Comparison of ENCODE assay signal across 8 cellular contexts in the genomic region with DNA sequence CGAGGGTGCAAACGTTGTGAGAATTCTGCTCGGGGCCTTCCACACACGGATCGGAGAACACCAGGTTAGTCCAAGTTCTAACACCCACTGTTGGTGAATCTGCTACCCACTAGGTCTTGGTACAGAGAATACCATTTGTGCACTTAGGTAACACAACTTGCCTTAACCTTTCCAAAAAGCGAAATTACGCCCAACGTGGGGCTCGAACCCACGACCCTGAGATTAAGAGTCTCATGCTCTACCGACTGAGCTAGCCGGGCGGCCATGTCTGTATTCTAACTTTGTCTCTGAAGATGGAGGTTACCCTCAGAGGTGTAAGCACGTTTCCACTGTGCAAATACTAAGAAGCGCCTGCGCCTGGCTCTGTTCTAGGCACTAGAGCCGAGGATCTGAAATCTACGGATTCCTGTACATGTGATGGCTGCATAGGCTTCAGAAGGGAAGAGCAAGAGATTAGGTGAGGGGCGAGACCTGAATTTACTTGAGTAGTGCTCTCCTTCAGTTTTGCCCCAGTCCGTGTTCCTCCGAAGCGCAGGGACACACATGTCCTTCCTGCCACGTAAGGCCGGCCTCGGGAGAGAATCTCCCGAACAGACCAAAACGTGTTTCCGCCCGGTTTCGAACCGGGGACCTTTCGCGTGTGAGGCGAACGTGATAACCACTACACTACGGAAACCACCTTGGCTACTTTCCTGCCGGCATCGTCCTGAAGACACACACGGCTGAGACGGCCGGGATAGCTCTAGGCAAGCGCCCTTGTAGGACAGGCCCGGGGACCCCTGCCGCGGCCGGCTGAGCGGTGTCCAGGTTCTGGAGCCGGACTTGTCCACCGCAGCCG. TPM values are rescaled to one million over a fixed set of nuclear protein-coding genes. Genes with fewer than 3 reads are reported as not detected.
A peak's percentile ranks its signal among the peaks of the same experiment; 100 is the strongest.
DNase-seq lines count a peak whose midpoint lies in the region; ATAC-seq and TF ChIP-seq lines count a peak whose summit lies in the region.

No MANE protein-coding gene starts in this region.

- peaks cover 31% of the 10 kb centered on the region for H3K79me2 ChIP-seq in hepatocyte

- no peak for TF ChIP-seq POLR2A in adrenal gland (IDR thresholded peaks at IDR 0.05)

- H3K4me1 ChIP-seq in adrenal gland (replicated peaks in 1 of 2): peaks cover 4 to 26% of the 10 kb centered on the region in 2 donors
- H3K4me1 ChIP-seq in hepatocyte (ENCODE audit: insufficient read depth): peaks cover 6% of the 10 kb centered on the region

- TF ChIP-seq CTCF in GM06990 (IDR thresholded peaks at IDR 0.05; ENCODE audit: insufficient read depth, low read length, poor library complexity, severe bottlenecking) (no peak), adrenal gland (IDR thresholded peaks at IDR 0.05) (no peak), hepatocyte (IDR thresholded peaks at IDR 0.05; ENCODE audit: poor library complexity) (no peak)

- WGBS in adrenal gland, 4 donors: 4 to 7% (median 5%) methylated on average over 19 to 50 of the region's 50 CpGs
- 4% methylated on average over 50 of the region's 50 CpGs for WGBS in hepatocyte (ENCODE audit: low lambda C conversion rate, missing lambda C conversion rate)

- intact Hi-C loops in adrenal gland (cut with DNase I): loop anchor here (2.0 to 5.0 kb wide), 2 partner anchors 35 kb away; no protein-coding TSS in a partner anchor

- peak; percentile 34 for ATAC-seq in HG02642 (IDR thresholded peaks at IDR 0.05; ENCODE audit: poor library complexity, unreplicated experiment)

- H3K27me3 ChIP-seq in GM06990 (replicated peaks; ENCODE audit: control insufficient read depth, insufficient read depth, low read length) (no peaks in the 10 kb centered on the region), adrenal gland (no peaks in the 10 kb centered on the region), hepatocyte (no peaks in the 10 kb centered on the region)

- peak overlapping the region; percentile 74 to 98 (median 95) for H3K27ac ChIP-seq in adrenal gland
- peak overlapping the region; percentile 98 for H3K27ac ChIP-seq in hepatocyte

- 0 out of 2 replicates have a peak, but pooled peaks cover 2% of the 10 kb centered on the region for H3K36me3 ChIP-seq in GM06990 (ENCODE audit: control insufficient read depth, insufficient read depth, low read length)
- peaks cover 0 to 4% of the 10 kb centered on the region in 2 donors for H3K36me3 ChIP-seq in adrenal gland (replicated peaks in 1 of 2)
- no peaks in the 10 kb centered on the region for H3K36me3 ChIP-seq in hepatocyte (replicated peaks; ENCODE audit: insufficient read depth, low read depth)

- H3K9me2 ChIP-seq in hepatocyte (replicated peaks; ENCODE audit: insufficient read depth): no peaks in the 10 kb centered on the region

- H3K4me3 ChIP-seq in GM06990 (replicated peaks; ENCODE audit: low read depth, low read length) (peak overlapping the region; percentile 90), adrenal gland (peak overlapping the region in 2 of 4 donors; percentile 81 to 87), hepatocyte (peak overlapping the region; percentile 45), skeletal muscle cell (ENCODE audit: low read depth, low read length) (peak overlapping the region; percentile 79)

- H3K9me3 ChIP-seq in adrenal gland (replicated peaks in 1 of 3): no peaks in the 10 kb centered on the region
- no peaks in the 10 kb centered on the region for H3K9me3 ChIP-seq in hepatocyte (ENCODE audit: low read depth)

- peak overlapping the region; percentile 83 for H3K4me2 ChIP-seq in hepatocyte

- H2AFZ ChIP-seq in hepatocyte: peak overlapping the region; percentile 76

- peak; percentile 92 for DNase-seq in GM06990 (ENCODE audit: extremely low read depth, insufficient read length)
- peak; percentile 94 for DNase-seq in RKO (ENCODE audit: low spot score)
- peak; percentile 89 to 99 (median 94) for DNase-seq in adrenal gland
- peak; percentile 92 for DNase-seq in hepatocyte (ENCODE audit: low spot score)
- DNase-seq in skeletal muscle cell (ENCODE audit: low read depth): peak; percentile 88
- no peak for DNase-seq in NCI-H524 (lab: John Stamatoyannopoulos, UW)
- DNase-seq in NCI-H82 treated with DMSO at 0.1 percent for 48 hours (lab: John Stamatoyannopoulos, UW; ENCODE audit: unreplicated experiment): no peak

- H4K20me1 ChIP-seq in hepatocyte (ENCODE audit: insufficient read depth, poor library complexity, severe bottlenecking): no peaks in the 10 kb centered on the region

RNA-seq across cellular contexts. Expression of gene TRIM41, which starts 1.1 kb away (rescaled TPM):
- 10 to 100 TPM; 15.6 to 41.6 (median 19.6) TPM for total RNA-seq in adrenal gland
- 10 to 100 TPM; 13.3 to 56.2 (median 28.1) TPM for polyA plus RNA-seq in adrenal gland
- 11.9 and 14.9 TPM in 2 replicates for total RNA-seq in hepatocyte
- 1.7 and 2.0 TPM in 2 replicates for polyA plus RNA-seq in hepatocyte

RNA-seq across cellular contexts. Expression of gene TRIM7, which starts 17.0 kb away (rescaled TPM):
- 1 to 10 TPM in 7 of 8 donors, under 1 TPM in 1; 0.78 to 6.3 (median 4.4) TPM for total RNA-seq in adrenal gland
- polyA plus RNA-seq in adrenal gland: 1 to 10 TPM; 2.1 to 5.3 (median 3.4) TPM
- total RNA-seq in hepatocyte: not detected in 2 replicates
- polyA plus RNA-seq in hepatocyte: 0.35 TPM in 1 of 2 replicates, not detected in the other

RNA-seq across cellular contexts. Expression of gene RACK1, which starts 21.7 kb away (rescaled TPM):
- total RNA-seq in adrenal gland (1,000 to 10,000 TPM; 1,373 to 3,641 (median 2,189) TPM), hepatocyte (2,199 and 2,553 TPM in 2 replicates)
- polyA plus RNA-seq in adrenal gland (1,000 to 10,000 TPM; 1,252 to 2,399 (median 1,718) TPM), hepatocyte (680 TPM in 2 replicates)

RNA-seq across cellular contexts. Expression of gene TRIM52, which starts 38.9 kb away (rescaled TPM):
- total RNA-seq in adrenal gland: 10 to 100 TPM in 5 of 8 donors, 1 to 10 TPM in 3; 7.8 to 19.1 (median 11.8) TPM
- 10 to 100 TPM; 12.8 to 23.9 (median 14.4) TPM for polyA plus RNA-seq in adrenal gland
- total RNA-seq in hepatocyte: 6.1 and 13.2 TPM in 2 replicates
- 6.5 and 9.9 TPM in 2 replicates for polyA plus RNA-seq in hepatocyte

Comparison
In these comparisons a context has a peak if more than half of its experiments do, and no peak if none do; other contexts are left out.
1. DNase-seq: peak in GM06990 (single experiment), RKO (single experiment), adrenal gland (7 of 7), hepatocyte (single experiment) and skeletal muscle cell (single experiment); none in NCI-H524 (0 of 2) and NCI-H82 treated with DMSO at 0.1 percent for 48 hours (single experiment).